15 cellular contexts compared by ENCODE assay signal in the genomic region with DNA sequence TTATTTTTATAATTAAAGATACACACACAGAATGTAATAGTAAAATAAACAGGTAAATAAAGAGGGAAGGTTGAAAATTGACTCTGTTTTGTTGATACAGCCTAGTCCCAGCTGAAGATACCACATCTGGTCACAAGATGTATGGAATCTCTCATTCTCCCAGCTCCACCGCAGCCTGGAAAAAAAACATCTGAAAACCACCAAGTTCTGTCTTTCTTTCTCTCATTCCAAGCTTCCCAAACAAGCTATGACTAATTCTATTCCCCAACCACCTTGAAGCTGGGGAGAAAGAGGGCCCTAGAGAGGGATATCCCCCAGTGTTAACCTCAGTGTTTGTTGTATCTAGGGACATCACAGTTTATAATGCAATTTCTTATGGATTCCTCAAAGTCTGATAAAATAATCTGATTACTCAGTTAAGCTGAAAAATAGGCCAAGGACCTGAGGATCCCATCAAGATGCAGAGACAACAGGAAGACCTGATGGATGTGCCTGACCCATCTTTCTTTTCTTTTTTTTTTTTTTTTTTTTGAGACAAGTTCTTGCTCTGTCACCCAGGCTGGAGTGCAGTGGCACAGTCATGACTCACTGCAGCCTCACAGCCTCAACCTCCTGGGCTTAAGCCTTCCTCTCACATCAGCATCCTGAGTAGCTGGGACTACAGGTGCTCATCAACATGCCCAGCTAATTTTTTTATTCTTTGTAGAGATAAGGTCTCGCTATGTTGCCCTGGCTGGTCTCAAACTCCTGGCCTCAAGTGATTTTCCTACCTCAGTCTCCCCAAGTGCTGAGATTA.
DNase-seq lines count a peak whose midpoint lies in the region; ATAC-seq and FAIRE-seq lines count a peak whose summit lies in the region.
"Had no signal": no experiment of that assay in that cellular context is flagged by ENCODE, and none has a peak within 500 bp of the region (broad histone marks: within the 10 kb centered on the region; RNA-seq: fewer than 3 reads in every experiment).

No MANE protein-coding gene starts in this region.

- no peak overlapping the region for H3K4me3 Mint-ChIP-seq in stimulated activated naive CD8-positive, alpha-beta T cell treated with anti-CD3 and anti-CD28 coated beads, Interleukin-15, amount 100 ng/mL, for 72 hours
- no peak overlapping the region for H3K4me3 Mint-ChIP-seq in activated naive CD8-positive, alpha-beta T cell treated with anti-CD3 and anti-CD28 coated beads, Interleukin-2, amount 50 U/mL, for 24 hours
- H3K4me3 Mint-ChIP-seq: B cell had no signal

- FAIRE-seq in urothelium cell line (lab: Jason Lieb, UNC) (no peak), GM19239 (lab: Jason Lieb, UNC) (no peak)
- FAIRE-seq: GM12891 had no signal

- no peak overlapping the region for H3K27ac Mint-ChIP-seq in stimulated activated naive CD8-positive, alpha-beta T cell treated with anti-CD3 and anti-CD28 coated beads, Interleukin-15, amount 100 ng/mL, for 72 hours
- H3K27ac Mint-ChIP-seq in activated naive CD8-positive, alpha-beta T cell treated with anti-CD3 and anti-CD28 coated beads, Interleukin-2, amount 50 U/mL, for 24 hours = no peak overlapping the region
- H3K27ac Mint-ChIP-seq: B cell had no signal

- H3K4me1 Mint-ChIP-seq in stimulated activated naive CD8-positive, alpha-beta T cell treated with anti-CD3 and anti-CD28 coated beads, Interleukin-15, amount 100 ng/mL, for 72 hours = no peaks in the 10 kb centered on the region
- peaks cover 4% of the 10 kb centered on the region for H3K4me1 Mint-ChIP-seq in activated naive CD8-positive, alpha-beta T cell treated with anti-CD3 and anti-CD28 coated beads, Interleukin-2, amount 50 U/mL, for 24 hours
- H3K4me1 Mint-ChIP-seq: B cell had no signal

- H3K36me3 Mint-ChIP-seq in activated naive CD8-positive, alpha-beta T cell treated with anti-CD3 and anti-CD28 coated beads, Interleukin-2, amount 50 U/mL, for 24 hours (ENCODE audit: low read depth) = no peaks in the 10 kb centered on the region

- no peak for DNase-seq in stimulated activated naive CD8-positive, alpha-beta T cell treated with anti-CD3 and anti-CD28 coated beads, Interleukin-15, Interleukin-2, amounts not matched to agents 100 U/mL and 50 U/mL, for 24 hours
- DNase-seq in stimulated activated naive CD8-positive, alpha-beta T cell treated with anti-CD3 and anti-CD28 coated beads, Interleukin-15, amount 100 ng/mL, for 72 hours = no peak
- no peak for DNase-seq in activated naive CD8-positive, alpha-beta T cell treated with anti-CD3 and anti-CD28 coated beads, Interleukin-2, amount 50 U/mL, for 24 hours
- DNase-seq in fibroblast of the conjunctiva (ENCODE audit: low read depth) = peak; percentile 4
- peak; percentile 36 for DNase-seq in urothelium cell line (ENCODE audit: low spot score)
- no peak for DNase-seq in DMS79 (lab: John Stamatoyannopoulos, UW)
- DNase-seq in iPS-NIHi11 (ENCODE audit: low spot score) = no peak
- no peak for DNase-seq in GM19239 (ENCODE audit: insufficient read length, low spot score)
- DNase-seq: activated effector memory CD4-positive, alpha-beta T cell treated with anti-CD3 and anti-CD28 coated beads, Interleukin-2, amount 50 U/mL, for 16 hours; DMS53; NCI-H2171; retina; stomach had no signal

- peak; percentile 71 for ATAC-seq in stimulated activated naive CD8-positive, alpha-beta T cell treated with anti-CD3 and anti-CD28 coated beads, Interleukin-15, Interleukin-2, amounts not matched to agents 100 U/mL and 50 U/mL, for 24 hours
- ATAC-seq in stimulated activated naive CD8-positive, alpha-beta T cell treated with anti-CD3 and anti-CD28 coated beads, Interleukin-15, amount 100 ng/mL, for 72 hours = no peak
- ATAC-seq in activated naive CD8-positive, alpha-beta T cell treated with anti-CD3 and anti-CD28 coated beads, Interleukin-2, amount 50 U/mL, for 24 hours = peak; percentile 73

- H3K9me3 Mint-ChIP-seq in stimulated activated naive CD8-positive, alpha-beta T cell treated with anti-CD3 and anti-CD28 coated beads, Interleukin-15, amount 100 ng/mL, for 72 hours = no peaks in the 10 kb centered on the region
- H3K9me3 Mint-ChIP-seq in activated naive CD8-positive, alpha-beta T cell treated with anti-CD3 and anti-CD28 coated beads, Interleukin-2, amount 50 U/mL, for 24 hours = no peaks in the 10 kb centered on the region

- no peaks in the 10 kb centered on the region for H3K27me3 Mint-ChIP-seq in stimulated activated naive CD8-positive, alpha-beta T cell treated with anti-CD3 and anti-CD28 coated beads, Interleukin-15, amount 100 ng/mL, for 72 hours
- peaks cover 1% of the 10 kb centered on the region for H3K27me3 Mint-ChIP-seq in activated naive CD8-positive, alpha-beta T cell treated with anti-CD3 and anti-CD28 coated beads, Interleukin-2, amount 50 U/mL, for 24 hours

Comparison
In these comparisons a context has a peak if more than half of its experiments do, and no peak if none do; other contexts are left out.
1. DNase-seq: peak in fibroblast of the conjunctiva (single experiment) and urothelium cell line (single experiment); none in stimulated activated naive CD8-positive, alpha-beta T cell treated with anti-CD3 and anti-CD28 coated beads, Interleukin-15, Interleukin-2, amounts not matched to agents 100 U/mL and 50 U/mL, for 24 hours (single experiment), stimulated activated naive CD8-positive, alpha-beta T cell treated with anti-CD3 and anti-CD28 coated beads, Interleukin-15, amount 100 ng/mL, for 72 hours (0 of 2), activated naive CD8-positive, alpha-beta T cell treated with anti-CD3 and anti-CD28 coated beads, Interleukin-2, amount 50 U/mL, for 24 hours (single experiment), DMS79 (single experiment), iPS-NIHi11 (single experiment) and GM19239 (single experiment).